ENCODE assay signal across 30 cellular contexts in the genomic region with DNA sequence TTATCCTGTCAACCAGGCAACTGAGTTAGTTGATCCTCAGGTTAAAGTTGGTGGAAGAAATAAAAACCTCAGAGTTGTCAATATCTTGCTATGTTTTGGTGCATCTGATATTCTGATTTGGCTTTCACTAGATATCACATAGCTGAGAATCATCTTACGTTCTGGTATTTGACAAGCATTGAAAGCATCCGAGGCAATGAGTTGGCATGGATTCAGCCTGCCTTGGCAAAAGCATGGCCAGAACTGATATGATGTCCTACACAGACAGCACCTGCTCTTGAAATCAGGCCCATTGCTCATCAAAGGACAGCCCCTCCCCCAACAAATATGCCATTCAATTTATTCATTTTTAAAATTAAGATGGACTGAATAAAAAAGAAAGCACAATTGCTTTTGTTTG.
DNase-seq lines count a peak whose midpoint lies in the region; ATAC-seq, FAIRE-seq and TF ChIP-seq lines count a peak whose summit lies in the region.
"Had no signal": no experiment of that assay in that cellular context is flagged by ENCODE, and none has a peak within 500 bp of the region (broad histone marks: within the 10 kb centered on the region; RNA-seq: fewer than 3 reads in every experiment).

No MANE protein-coding gene starts in this region.

- no peaks in the 10 kb centered on the region for H3K27me3 Mint-ChIP-seq in HFFc6 (ENCODE audit: insufficient read depth)
- H3K27me3 Mint-ChIP-seq: activated CD4-positive, alpha-beta T cell treated with anti-CD3 and anti-CD28 coated beads, Interleukin-2, amount 10 ng/mL, durations not matched to agents 24 days and 14 days; activated naive CD8-positive, alpha-beta T cell had no signal

- peaks cover 40% of the 10 kb centered on the region for H3K4me1 Mint-ChIP-seq in HFFc6 (ENCODE audit: low read depth)
- H3K4me1 Mint-ChIP-seq: activated CD4-positive, alpha-beta T cell treated with anti-CD3 and anti-CD28 coated beads, Interleukin-2, amount 10 ng/mL, durations not matched to agents 24 days and 14 days; naive B cell; stimulated activated effector memory CD8-positive, alpha-beta T cell treated with anti-CD3 and anti-CD28 coated beads, Interleukin-12 subunit alpha, Interleukin-12 subunit beta, amount 100 ng/mL, for 72 hours had no signal

- WGBS in psoas muscle, 3 donors, result 11 to 22% (median 15%) methylated on average over 2 of the region's 2 CpGs
- WGBS in mesendoderm (ENCODE audit: extremely low coverage, insufficient coverage, low lambda C conversion rate), result no CpG with 5 or more reads among the region's 2 CpGs

- H3K18ac ChIP-seq in mesendoderm (ENCODE audit: low read length), result no peak overlapping the region

- no peak overlapping the region for H3K56ac ChIP-seq in mesendoderm (ENCODE audit: low read length)

- no peaks in the 10 kb centered on the region for H3K9me3 Mint-ChIP-seq in HFFc6
- H3K9me3 Mint-ChIP-seq: naive B cell; stimulated activated effector memory CD8-positive, alpha-beta T cell treated with anti-CD3 and anti-CD28 coated beads, Interleukin-12 subunit alpha, Interleukin-12 subunit beta, amount 100 ng/mL, for 72 hours had no signal

- peaks cover 16% of the 10 kb centered on the region for H3K4me1 ChIP-seq in PC-3 (ENCODE audit: insufficient read depth, low read length)
- H3K4me1 ChIP-seq in endothelial cell of umbilical vein (ENCODE audit: control insufficient read depth, extremely low read depth, insufficient read depth, low read length), result peaks cover 11% of the 10 kb centered on the region
- H3K4me1 ChIP-seq in psoas muscle, result peaks cover 15% of the 10 kb centered on the region
- H3K4me1 ChIP-seq in mesendoderm (ENCODE audit: control insufficient read depth, low read depth, low read length), result no peaks in the 10 kb centered on the region
- H3K4me1 ChIP-seq: BLaER1, breast epithelium had no signal

- H3K36me3 Mint-ChIP-seq in HFFc6 (ENCODE audit: low read depth), result no peaks in the 10 kb centered on the region
- H3K36me3 Mint-ChIP-seq: activated naive CD8-positive, alpha-beta T cell; naive B cell; stimulated activated effector memory CD8-positive, alpha-beta T cell treated with anti-CD3 and anti-CD28 coated beads, Interleukin-12 subunit alpha, Interleukin-12 subunit beta, amount 100 ng/mL, for 72 hours had no signal

- no peak overlapping the region for H3K23ac ChIP-seq in mesendoderm (ENCODE audit: low read length)

- H2AK5ac ChIP-seq in mesendoderm (ENCODE audit: low read length), result no peak overlapping the region

- H3K4me2 ChIP-seq in PC-3 (ENCODE audit: low read length) (peak overlapping the region; percentile 32), endothelial cell of umbilical vein (ENCODE audit: insufficient read depth, low read length) (no peak overlapping the region), mesendoderm (ENCODE audit: low read length) (no peak overlapping the region)
- H3K4me2 ChIP-seq: BLaER1 had no signal

- no peak overlapping the region; the same call in 1 of the 2 replicates for H3K4me3 Mint-ChIP-seq in HFFc6
- H3K4me3 Mint-ChIP-seq: activated CD4-positive, alpha-beta T cell treated with anti-CD3 and anti-CD28 coated beads, Interleukin-2, amount 10 ng/mL, durations not matched to agents 24 days and 14 days; activated naive CD8-positive, alpha-beta T cell; naive B cell; stimulated activated effector memory CD8-positive, alpha-beta T cell treated with anti-CD3 and anti-CD28 coated beads, Interleukin-12 subunit alpha, Interleukin-12 subunit beta, amount 100 ng/mL, for 72 hours had no signal

- ATAC-seq in PC-3, result no peak
- ATAC-seq in psoas muscle, result peak in 2 of 4 donors; percentile 44 to 68
- no peak for ATAC-seq in HG03432 (IDR thresholded peaks at IDR 0.05; ENCODE audit: unreplicated experiment)
- ATAC-seq: left colon had no signal

- H3K36me3 ChIP-seq in PC-3 (ENCODE audit: low read depth, low read length), result no peaks in the 10 kb centered on the region
- H3K36me3 ChIP-seq in endothelial cell of umbilical vein (ENCODE audit: control insufficient read depth in 2 of 2, extremely low read depth in 1 of 2, insufficient read depth in 2 of 2, low read length in 2 of 2), result no peaks in the 10 kb centered on the region
- no peaks in the 10 kb centered on the region for H3K36me3 ChIP-seq in psoas muscle (ENCODE audit: insufficient read depth in 1 of 2, low read depth in 1 of 2)
- H3K36me3 ChIP-seq in mesendoderm (ENCODE audit: control insufficient read depth, insufficient read depth, low read length), result no peaks in the 10 kb centered on the region
- H3K36me3 ChIP-seq: BLaER1, breast epithelium, sigmoid colon, tibial nerve had no signal

- no peak overlapping the region for H4K5ac ChIP-seq in mesendoderm (ENCODE audit: low read length)

- no peak for TF ChIP-seq POLR2A in endothelial cell of umbilical vein (IDR thresholded peaks at IDR 0.05; ENCODE audit: low read depth, low read length)

- no peaks in the 10 kb centered on the region for H3K79me1 ChIP-seq in mesendoderm (ENCODE audit: low read length)

- no peaks in the 10 kb centered on the region for H3K79me2 ChIP-seq in PC-3 (ENCODE audit: low read length)
- H3K79me2 ChIP-seq in endothelial cell of umbilical vein (ENCODE audit: control insufficient read depth, insufficient read depth, low read length), result no peaks in the 10 kb centered on the region
- H3K79me2 ChIP-seq in mesendoderm (ENCODE audit: control insufficient read depth, insufficient read depth, low read length), result no peaks in the 10 kb centered on the region

- H3K27me3 ChIP-seq in PC-3 (ENCODE audit: low read length), result no peaks in the 10 kb centered on the region
- no peaks in the 10 kb centered on the region for H3K27me3 ChIP-seq in endothelial cell of umbilical vein (ENCODE audit: control insufficient read depth in 2 of 2, insufficient read depth in 2 of 2, low read length in 2 of 2)
- no peaks in the 10 kb centered on the region for H3K27me3 ChIP-seq in psoas muscle (ENCODE audit: insufficient read depth in 3 of 3, low read length in 2 of 3)
- no peaks in the 10 kb centered on the region for H3K27me3 ChIP-seq in mesendoderm (ENCODE audit: insufficient read depth, low read length, poor library complexity)
- H3K27me3 ChIP-seq: BLaER1, breast epithelium, sigmoid colon, tibial nerve had no signal

- no peak overlapping the region for H2BK120ac ChIP-seq in mesendoderm (ENCODE audit: low read depth, low read length)

- no peak overlapping the region for H2BK5ac ChIP-seq in mesendoderm (ENCODE audit: low read length)

- no peak overlapping the region for H3K4me3 ChIP-seq in PC-3 (ENCODE audit: low read length)
- no peak overlapping the region for H3K4me3 ChIP-seq in endothelial cell of umbilical vein (replicated peaks in 1 of 3; ENCODE audit: insufficient read depth in 1 of 3, low read depth in 1 of 3, low read length in 3 of 3)
- H3K4me3 ChIP-seq in psoas muscle, result peak overlapping the region; percentile 17
- H3K4me3 ChIP-seq in mesendoderm (ENCODE audit: low read length), result no peak overlapping the region
- H3K4me3 ChIP-seq: BLaER1, breast epithelium, sigmoid colon, tibial nerve had no signal

- no TSS peak for BruUV-seq in PC-3 (replicated peaks; lab: Mats Ljungman, UMichigan)
- BruUV-seq in endothelial cell of umbilical vein (replicated peaks; lab: Mats Ljungman, UMichigan), result no TSS peak

- H3K9me3 ChIP-seq in PC-3 (ENCODE audit: low read length), result no peaks in the 10 kb centered on the region
- no peaks in the 10 kb centered on the region for H3K9me3 ChIP-seq in endothelial cell of umbilical vein (replicated peaks; ENCODE audit: control insufficient read depth, insufficient read depth, low read length)
- no peaks in the 10 kb centered on the region for H3K9me3 ChIP-seq in psoas muscle
- H3K9me3 ChIP-seq: BLaER1, breast epithelium, sigmoid colon, tibial nerve had no signal

- no peak overlapping the region for H4K8ac ChIP-seq in mesendoderm (ENCODE audit: low read depth, low read length)

- no peaks in the 10 kb centered on the region for H3K9me1 ChIP-seq in endothelial cell of umbilical vein (replicated peaks; ENCODE audit: control insufficient read depth, extremely low read depth, insufficient read depth, low read length)

- no peaks in the 10 kb centered on the region for H3K9me2 ChIP-seq in PC-3 (replicated peaks; ENCODE audit: low read length)

- no peak overlapping the region for H2BK15ac ChIP-seq in mesendoderm (replicated peaks; ENCODE audit: low read depth)

- H4K20me1 ChIP-seq in PC-3 (ENCODE audit: low read length) (no peaks in the 10 kb centered on the region), endothelial cell of umbilical vein (replicated peaks; ENCODE audit: control insufficient read depth, extremely low read depth, insufficient read depth, low read length) (no peaks in the 10 kb centered on the region)
- H4K20me1 ChIP-seq: BLaER1 had no signal

- H3K9ac ChIP-seq in PC-3 (ENCODE audit: low read length) (no peak overlapping the region), endothelial cell of umbilical vein (replicated peaks; ENCODE audit: extremely low read depth, insufficient read depth, low read length) (no peak overlapping the region), mesendoderm (ENCODE audit: low read length) (no peak overlapping the region)
- H3K9ac ChIP-seq: BLaER1 had no signal

- intact Hi-C loops in PC-3 (cut with micrococcal nuclease), result no loop called here
- intact Hi-C loops in endothelial cell of umbilical vein (cut with micrococcal nuclease), result no loop called here
- intact Hi-C loops in psoas muscle (cut with DNase I), result loop anchor here in 1 of 2 donors (5.0 to 10.0 kb wide), 2 partner anchors 223 to 485 kb away; no protein-coding TSS in a partner anchor

- FAIRE-seq in endothelial cell of umbilical vein (lab: Jason Lieb, UNC) (no peak), GM19239 (lab: Jason Lieb, UNC) (no peak)
- FAIRE-seq: G401.6, RCC 7860 had no signal

- dilution Hi-C loops in endothelial cell of umbilical vein (cut with MboI; ENCODE audit: extremely low pct_ligation_motif_present, low sequenced_read_pairs), result no loop called here

- peak overlapping the region; percentile 80 for H3K27ac Mint-ChIP-seq in HFFc6
- H3K27ac Mint-ChIP-seq: activated CD4-positive, alpha-beta T cell treated with anti-CD3 and anti-CD28 coated beads, Interleukin-2, amount 10 ng/mL, durations not matched to agents 24 days and 14 days; activated naive CD8-positive, alpha-beta T cell; naive B cell; stimulated activated effector memory CD8-positive, alpha-beta T cell treated with anti-CD3 and anti-CD28 coated beads, Interleukin-12 subunit alpha, Interleukin-12 subunit beta, amount 100 ng/mL, for 72 hours had no signal

- H2AFZ ChIP-seq in PC-3 (ENCODE audit: low read length), result no peak overlapping the region
- H2AFZ ChIP-seq in endothelial cell of umbilical vein (ENCODE audit: low read depth, low read length), result no peak overlapping the region

- DNase-seq in HFFc6, result no peak
- no peak for DNase-seq in PC-3
- DNase-seq in endothelial cell of umbilical vein (ENCODE audit: low read depth, low spot score), result peak; percentile 3
- no peak for DNase-seq in psoas muscle
- no peak for DNase-seq in mesendoderm
- no peak for DNase-seq in GM19239 (ENCODE audit: insufficient read length, low spot score)
- DNase-seq in LoVo (ENCODE audit: low spot score), result no peak
- DNase-seq: activated CD4-positive, alpha-beta T cell treated with anti-CD3 and anti-CD28 coated beads, Interleukin-2, amount 10 ng/mL, durations not matched to agents 24 days and 14 days; activated CD8-positive, alpha-beta memory T cell treated with anti-CD3 and anti-CD28 coated beads for 24 hours; activated effector memory CD4-positive, alpha-beta T cell treated with Interleukin-2 at 50 U/mL for 16 hours; activated T-cell treated with anti-CD3 and anti-CD28 coated beads for 4 hours; H7; hippocampal formation; left colon; naive B cell; NCI-H1048; NCI-H1694 treated with DMSO at 0.1 percent for 48 hours; NCI-H2227 treated with DMSO at 0.1 percent for 48 hours; NCI-H526 treated with DMSO at 0.1 percent for 48 hours; SIG-M5; sigmoid colon had no signal

- no peak overlapping the region for H3K4ac ChIP-seq in mesendoderm (ENCODE audit: low read depth, low read length)

- H3K27ac ChIP-seq in PC-3 (ENCODE audit: low read length) (no peak overlapping the region), endothelial cell of umbilical vein (ENCODE audit: insufficient read depth, low read depth, low read length) (no peak overlapping the region), psoas muscle (peak overlapping the region; percentile 78), mesendoderm (ENCODE audit: low read depth, low read length) (no peak overlapping the region)
- H3K27ac ChIP-seq: BLaER1, breast epithelium, epithelial cell of prostate, sigmoid colon, tibial nerve had no signal

- POLR2A ChIA-PET in PC-3 (lab: Charles Lee; ENCODE audit: unreplicated experiment) (no interaction called here), endothelial cell of umbilical vein (lab: Charles Lee) (no interaction called here)

- no peaks in the 10 kb centered on the region for H3F3A ChIP-seq in PC-3 (ENCODE audit: low read length, unreplicated experiment)

- CTCF ChIA-PET in PC-3 (lab: Charles Lee) (no interaction called here), endothelial cell of umbilical vein (lab: Charles Lee) (interaction anchor here (1.4 kb wide), 1 partner anchor 8 kb away, joined by 3 read pairs; no protein-coding TSS in a partner anchor)

- no peak for TF ChIP-seq CTCF in HFFc6 (IDR thresholded peaks at IDR 0.05)
- TF ChIP-seq CTCF in PC-3 (conservative IDR thresholded peaks at IDR 0.05; ENCODE audit: low read depth, low read length), result no peak
- TF ChIP-seq CTCF in endothelial cell of umbilical vein (IDR thresholded peaks at IDR 0.05; ENCODE audit: extremely low read depth in 1 of 2, insufficient read depth in 1 of 2, low read depth in 1 of 2, low read length in 2 of 2), result no peak
- TF ChIP-seq CTCF in psoas muscle (IDR thresholded peaks at IDR 0.05), result no peak
